8 cellular contexts compared by ENCODE assay signal in the genomic region with DNA sequence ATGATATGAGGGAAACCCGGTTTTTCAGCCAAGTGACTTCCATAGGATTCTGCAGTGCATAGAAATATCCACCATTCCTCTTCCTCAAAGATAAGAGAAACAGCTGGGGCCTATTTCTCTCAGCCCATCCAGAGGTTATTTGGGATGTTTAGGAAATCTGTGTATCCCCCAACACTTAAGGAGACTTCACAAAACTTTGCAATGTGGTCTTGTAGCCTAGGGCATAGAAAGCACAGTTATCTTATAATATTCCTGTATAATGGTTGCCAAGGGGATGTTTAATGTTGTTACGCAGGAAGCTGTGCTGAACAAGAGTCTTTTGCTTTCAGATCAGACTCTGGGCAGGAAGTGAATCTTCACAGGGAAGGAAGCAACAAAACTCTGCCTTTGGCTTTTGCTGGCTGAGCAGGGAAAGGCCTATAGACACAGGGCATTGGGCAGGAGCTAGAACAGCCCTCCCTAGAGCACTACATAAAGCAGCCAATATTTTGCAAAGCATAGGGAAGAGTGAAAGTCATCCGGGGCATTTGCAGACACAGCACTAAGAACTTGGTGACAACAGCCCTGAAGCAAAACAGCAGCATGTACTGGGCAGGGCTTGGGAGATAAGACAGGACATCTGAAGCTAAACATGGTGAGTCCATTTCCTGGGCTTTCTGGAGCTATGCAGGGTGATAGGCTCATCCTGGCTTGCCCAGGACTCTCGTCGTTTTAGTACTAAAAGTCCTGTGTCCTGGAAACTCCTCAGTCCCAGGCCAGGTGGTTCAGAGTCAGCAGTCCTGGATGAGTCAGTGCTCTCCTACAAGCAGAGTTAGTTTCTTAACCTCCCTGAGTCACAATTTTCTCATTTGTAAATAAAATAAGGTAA. TPM values are rescaled to one million over a fixed set of nuclear protein-coding genes. Genes with fewer than 3 reads are reported as not detected.
A peak's percentile ranks its signal among the peaks of the same experiment; 100 is the strongest.
DNase-seq lines count a peak whose midpoint lies in the region; ATAC-seq, FAIRE-seq and TF ChIP-seq lines count a peak whose summit lies in the region.

No MANE protein-coding gene starts in this region.

- H3K4me1 ChIP-seq in adrenal gland (replicated peaks in 1 of 2) (peaks cover 3 to 17% of the 10 kb centered on the region in 2 donors), kidney (ENCODE audit: control insufficient read depth in 1 of 2, insufficient read depth in 1 of 2, low read depth in 1 of 2, low read length in 2 of 2) (peaks cover 0 to 8% of the 10 kb centered on the region in 2 donors)

- peaks cover 27% of the 10 kb centered on the region for H3K4me1 Mint-ChIP-seq in stimulated activated naive CD8-positive, alpha-beta T cell treated with anti-CD3 and anti-CD28 coated beads, Interleukin-15, amount 100 ng/mL, for 72 hours
- H3K4me1 Mint-ChIP-seq in progenitor cell of endocrine pancreas (ENCODE audit: low read depth) = peaks cover 4% of the 10 kb centered on the region

- H3K36me3 ChIP-seq in adrenal gland (replicated peaks in 1 of 2) (no peaks in the 10 kb centered on the region), kidney (ENCODE audit: control insufficient read depth in 1 of 2, insufficient read depth in 2 of 2, low read length in 2 of 2) (no peaks in the 10 kb centered on the region)

- 46 to 62% (median 50%) methylated on average over 5 of the region's 5 CpGs for WGBS in adrenal gland, 4 donors

- H3K9ac ChIP-seq in kidney (ENCODE audit: low read length in 2 of 2) = no peak overlapping the region

- peak; percentile 68 for ATAC-seq in stimulated activated naive CD8-positive, alpha-beta T cell treated with anti-CD3 and anti-CD28 coated beads, Interleukin-15, amount 100 ng/mL, for 72 hours

- H3K27me3 Mint-ChIP-seq in stimulated activated naive CD8-positive, alpha-beta T cell treated with anti-CD3 and anti-CD28 coated beads, Interleukin-15, amount 100 ng/mL, for 72 hours = peaks cover 19% of the 10 kb centered on the region
- H3K27me3 Mint-ChIP-seq in progenitor cell of endocrine pancreas = peaks cover 50% of the 10 kb centered on the region

- H3K4me3 Mint-ChIP-seq in stimulated activated naive CD8-positive, alpha-beta T cell treated with anti-CD3 and anti-CD28 coated beads, Interleukin-15, amount 100 ng/mL, for 72 hours = peak overlapping the region; percentile 93 to 98
- no peak overlapping the region for H3K4me3 Mint-ChIP-seq in progenitor cell of endocrine pancreas (ENCODE audit: low read depth)

- no peak for TF ChIP-seq POLR2A in adrenal gland (IDR thresholded peaks at IDR 0.05)

- H3K36me3 Mint-ChIP-seq in progenitor cell of endocrine pancreas (ENCODE audit: insufficient read depth) = no peaks in the 10 kb centered on the region

- H3K27ac ChIP-seq in adrenal gland (peak overlapping the region in 3 of 5 donors; percentile 19 to 60 (median 53)), kidney (ENCODE audit: low read depth in 2 of 2, low read length in 2 of 2) (peak overlapping the region in 1 of 2 donors; percentile 32)

- DNase-seq in GM03348 (ENCODE audit: low spot score) (peak; percentile 48), NCI-H526 treated with DMSO at 0.1 percent for 48 hours (lab: John Stamatoyannopoulos, UW) (peak; percentile 41), adrenal gland (peak in 3 of 7 donors; percentile 29 to 58 (median 36)), kidney (no peak), NCI-H345 (lab: John Stamatoyannopoulos, UW) (no peak), T-helper 9 cell (no peak), progenitor cell of endocrine pancreas (ENCODE audit: low spot score, unreplicated experiment) (no peak)
- peak in 1 of 2 donors; percentile 33 for DNase-seq in stimulated activated naive CD8-positive, alpha-beta T cell treated with anti-CD3 and anti-CD28 coated beads, Interleukin-15, amount 100 ng/mL, for 72 hours

- TF ChIP-seq CTCF in adrenal gland (IDR thresholded peaks at IDR 0.05) (no peak), kidney (IDR thresholded peaks at IDR 0.05; ENCODE audit: borderline replicate concordance, extremely low read depth, insufficient read depth) (no peak), progenitor cell of endocrine pancreas (IDR thresholded peaks at IDR 0.05; ENCODE audit: unreplicated experiment) (no peak)

- peaks cover 4 to 8% of the 10 kb centered on the region in 2 donors for H3K9me3 Mint-ChIP-seq in stimulated activated naive CD8-positive, alpha-beta T cell treated with anti-CD3 and anti-CD28 coated beads, Interleukin-15, amount 100 ng/mL, for 72 hours
- peaks cover 6% of the 10 kb centered on the region for H3K9me3 Mint-ChIP-seq in progenitor cell of endocrine pancreas (ENCODE audit: low read depth)

- H3K27ac Mint-ChIP-seq in stimulated activated naive CD8-positive, alpha-beta T cell treated with anti-CD3 and anti-CD28 coated beads, Interleukin-15, amount 100 ng/mL, for 72 hours = peak overlapping the region; percentile 95 to 99
- H3K27ac Mint-ChIP-seq in progenitor cell of endocrine pancreas = no peak overlapping the region

- H3K9me3 ChIP-seq in adrenal gland (replicated peaks in 1 of 3) (no peaks in the 10 kb centered on the region), kidney (ENCODE audit: control insufficient read depth in 1 of 2, low read length in 2 of 2) (peaks cover 3 to 4% of the 10 kb centered on the region in 2 donors)

- no peaks in the 10 kb centered on the region for H3K27me3 ChIP-seq in adrenal gland

- intact Hi-C loops in adrenal gland (cut with DNase I) (loop anchor here (5.0 to 10.0 kb wide), 4 partner anchors 74 to 456 kb away; a partner anchor contains a TSS), kidney (cut with DNase I) (loop anchor here (10.0 kb wide), 1 partner anchor 196 kb away; a partner anchor contains a TSS)

- no peak for FAIRE-seq in kidney (lab: Jason Lieb, UNC)

- H3K4me3 ChIP-seq in adrenal gland = no peak overlapping the region
- peak overlapping the region; percentile 4 to 19 for H3K4me3 ChIP-seq in kidney (ENCODE audit: low read length in 2 of 2)

RNA-seq across cellular contexts. Expression of a gene that starts 18.7 kb away (rescaled TPM):
- under 1 TPM in 6 of 8 donors, not detected in 2; 0.11 to 0.54 (median 0.19) TPM for total RNA-seq in adrenal gland
- polyA plus RNA-seq in adrenal gland = under 1 TPM; 0.16 to 0.29 (median 0.20) TPM
- total RNA-seq in kidney = 2.4 TPM
- polyA plus RNA-seq in kidney (ENCODE audit: insufficient read depth, low read depth, low replicate concordance) = 0.47 TPM
- total RNA-seq in progenitor cell of endocrine pancreas = 0.36 TPM in 1 of 2 replicates, not detected in the other

RNA-seq across cellular contexts. Expression of a gene that starts 41.9 kb away (rescaled TPM):
- 10 to 100 TPM; 19.7 to 50.9 (median 31.3) TPM for total RNA-seq in adrenal gland
- 10 to 100 TPM; 13.8 to 24.0 (median 15.0) TPM for polyA plus RNA-seq in adrenal gland
- 41.3 TPM for total RNA-seq in kidney
- 13.9 TPM for polyA plus RNA-seq in kidney (ENCODE audit: insufficient read depth, low read depth, low replicate concordance)
- total RNA-seq in progenitor cell of endocrine pancreas = 0.36 TPM in 1 of 2 replicates, not detected in the other

Comparison
In these comparisons a context has a peak if more than half of its experiments do, and no peak if none do; other contexts are left out.
1. DNase-seq: peak in GM03348 (single experiment) and NCI-H526 treated with DMSO at 0.1 percent for 48 hours (single experiment); none in kidney (single experiment), NCI-H345 (single experiment), T-helper 9 cell (single experiment) and progenitor cell of endocrine pancreas (single experiment).
2. H3K4me3 ChIP-seq: peak in kidney (2 of 2); none in adrenal gland (0 of 4).
3. RNA of a gene that starts 41.9 kb away (total RNA-seq): 41.3 TPM in kidney (single experiment) and 19.7 to 50.9 TPM in adrenal gland; 0.36 TPM in progenitor cell of endocrine pancreas; every median in the first group is over 10 times any median in the second.